24 cellular contexts compared by ENCODE assay signal in the genomic region with DNA sequence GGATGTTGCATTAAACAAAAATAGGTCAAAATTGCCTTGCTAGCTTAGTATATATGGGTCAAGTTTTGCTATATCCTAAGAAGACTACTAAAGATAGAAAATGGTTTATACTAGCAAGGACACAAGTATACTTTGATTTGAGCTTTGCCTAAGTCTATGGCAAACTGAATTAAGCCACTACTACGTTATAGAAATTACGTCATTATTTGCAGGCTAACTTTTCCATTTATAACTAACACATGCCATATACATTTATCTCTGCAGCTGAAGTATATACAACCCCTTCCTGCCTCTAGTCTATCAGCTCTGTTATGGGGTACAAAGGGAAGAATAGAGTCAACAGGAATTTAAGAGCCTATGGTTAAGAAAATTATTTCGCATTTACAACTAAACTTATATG.
"Had no signal": no experiment of that assay in that cellular context is flagged by ENCODE, and none has a peak within 500 bp of the region (broad histone marks: within the 10 kb centered on the region; RNA-seq: fewer than 3 reads in every experiment).

No MANE protein-coding gene starts in this region.

- H3K4me3 Mint-ChIP-seq: activated CD4-positive, alpha-beta T cell treated with anti-CD3 and anti-CD28 coated beads, Interleukin-2, amount 10 ng/mL, durations not matched to agents 7 days and 5 days; activated CD8-positive, alpha-beta T cell treated with anti-CD3 and anti-CD28 coated beads for 36 hours; activated naive CD4-positive, alpha-beta T cell treated with anti-CD3 and anti-CD28 coated beads, Interleukin-2, amount 10 ng/mL, durations not matched to agents 7 days and 5 days; naive thymus-derived CD4-positive, alpha-beta T cell; stimulated activated naive CD8-positive, alpha-beta T cell treated with anti-CD3 and anti-CD28 coated beads, Interleukin-15, amount 100 ng/mL, for 72 hours; T-helper 2 cell treated with Interferon-gamma antibody and Interleukin-4, amounts not matched to agents 5 μg/mL and 100 μg/mL, for 36 hours had no signal

- ATAC-seq: activated CD8-positive, alpha-beta T cell treated with anti-CD3 and anti-CD28 coated beads for 36 hours; left lung; naive thymus-derived CD4-positive, alpha-beta T cell; right cardiac atrium; stimulated activated naive CD8-positive, alpha-beta T cell treated with anti-CD3 and anti-CD28 coated beads, Interleukin-15, amount 100 ng/mL, for 72 hours had no signal

- DNase-seq: activated CD4-positive, alpha-beta T cell treated with anti-CD3 and anti-CD28 coated beads, Interleukin-2, amount 10 ng/mL, durations not matched to agents 7 days and 5 days; activated CD4-positive, CD25-positive, alpha-beta regulatory T cell treated with anti-CD3 and anti-CD28 coated beads, Interleukin-2, amount 50 U/mL, for 72 hours; activated CD8-positive, alpha-beta T cell treated with anti-CD3 and anti-CD28 coated beads for 36 hours; activated effector memory CD4-positive, alpha-beta T cell treated with Interleukin-2 at 50 U/mL for 16 hours; activated naive CD4-positive, alpha-beta T cell treated with anti-CD3 and anti-CD28 coated beads, Interleukin-2, amount 10 ng/mL, durations not matched to agents 7 days and 5 days; activated T-cell treated with anti-CD3 and anti-CD28 coated beads, Interleukin-2, amount 50 U/mL, for 1 hour; anterior cingulate cortex; caudate nucleus; dermis blood vessel endothelial cell; effector CD8-positive, alpha-beta T cell; glutamatergic neuron; hippocampal formation; kidney glomerular epithelial cell; left lung; naive thymus-derived CD4-positive, alpha-beta T cell; pancreas; right cardiac atrium; stimulated activated CD4-positive, alpha-beta T cell treated with anti-CD3 and anti-CD28 coated beads, Interleukin-1b, Interleukin-23, amount 100 ng/mL, for 48 hours; stimulated activated naive CD8-positive, alpha-beta T cell treated with anti-CD3 and anti-CD28 coated beads, Interleukin-15, amount 100 ng/mL, for 72 hours; tibial artery; WERI-Rb-1 had no signal

- H3K27me3 ChIP-seq: left lung, pancreas, tibial artery had no signal

- H3K36me3 ChIP-seq: left lung, pancreas, tibial artery had no signal

- H3K27me3 Mint-ChIP-seq: activated CD4-positive, alpha-beta T cell treated with anti-CD3 and anti-CD28 coated beads, Interleukin-2, amount 10 ng/mL, durations not matched to agents 7 days and 5 days; activated CD8-positive, alpha-beta T cell treated with anti-CD3 and anti-CD28 coated beads for 36 hours; activated naive CD4-positive, alpha-beta T cell treated with anti-CD3 and anti-CD28 coated beads, Interleukin-2, amount 10 ng/mL, durations not matched to agents 7 days and 5 days; brain; naive thymus-derived CD4-positive, alpha-beta T cell; stimulated activated naive CD8-positive, alpha-beta T cell treated with anti-CD3 and anti-CD28 coated beads, Interleukin-15, amount 100 ng/mL, for 72 hours had no signal

- H3K27ac ChIP-seq: left lung, pancreas, WERI-Rb-1 had no signal

- H3K9me3 Mint-ChIP-seq: activated CD4-positive, alpha-beta T cell treated with anti-CD3 and anti-CD28 coated beads, Interleukin-2, amount 10 ng/mL, durations not matched to agents 7 days and 5 days; activated CD8-positive, alpha-beta T cell treated with anti-CD3 and anti-CD28 coated beads for 36 hours; activated naive CD4-positive, alpha-beta T cell treated with anti-CD3 and anti-CD28 coated beads, Interleukin-2, amount 10 ng/mL, durations not matched to agents 7 days and 5 days; stimulated activated naive CD8-positive, alpha-beta T cell treated with anti-CD3 and anti-CD28 coated beads, Interleukin-15, amount 100 ng/mL, for 72 hours; T-helper 2 cell treated with Interferon-gamma antibody and Interleukin-4, amounts not matched to agents 5 μg/mL and 100 μg/mL, for 36 hours had no signal

- H3K27ac Mint-ChIP-seq: activated CD4-positive, alpha-beta T cell treated with anti-CD3 and anti-CD28 coated beads, Interleukin-2, amount 10 ng/mL, durations not matched to agents 7 days and 5 days; activated naive CD4-positive, alpha-beta T cell treated with anti-CD3 and anti-CD28 coated beads, Interleukin-2, amount 10 ng/mL, durations not matched to agents 7 days and 5 days; stimulated activated naive CD8-positive, alpha-beta T cell treated with anti-CD3 and anti-CD28 coated beads, Interleukin-15, amount 100 ng/mL, for 72 hours; T-helper 2 cell treated with Interferon-gamma antibody and Interleukin-4, amounts not matched to agents 5 μg/mL and 100 μg/mL, for 36 hours had no signal

- H3K9me3 ChIP-seq: left lung, pancreas, tibial artery had no signal

- H3K4me3 ChIP-seq: left lung, lung, pancreas, tibial artery had no signal
